32 cellular contexts compared by ENCODE assay signal in genomic region chr13:49439609-49440008, GRCh38. TPM values are rescaled to one million over a fixed set of nuclear protein-coding genes. Genes with fewer than 3 reads are reported as not detected.
"Had no signal": no experiment of that assay in that cellular context is flagged by ENCODE, and none has a peak within 500 bp of the region (broad histone marks: within the 10 kb centered on the region; RNA-seq: fewer than 3 reads in every experiment).

No MANE protein-coding gene starts in this region.

- H3K9me3 ChIP-seq: adrenal gland, body of pancreas, esophagus muscularis mucosa, heart left ventricle, pancreas, prostate gland, uterus had no signal

- H3K27ac Mint-ChIP-seq: activated naive CD4-positive, alpha-beta T cell treated with anti-CD3 and anti-CD28 coated beads for 36 hours; activated naive CD8-positive, alpha-beta T cell treated with anti-CD3 and anti-CD28 coated beads for 36 hours; immature natural killer cell; naive thymus-derived CD4-positive, alpha-beta T cell; stimulated activated effector memory CD8-positive, alpha-beta T cell treated with anti-CD3 and anti-CD28 coated beads, Interleukin-12 subunit alpha, Interleukin-12 subunit beta, amount 100 ng/mL, for 72 hours; stimulated activated naive CD8-positive, alpha-beta T cell treated with anti-CD3 and anti-CD28 coated beads, Interleukin-15, amount 100 ng/mL, for 72 hours; type B pancreatic cell had no signal

- H3K4me3 ChIP-seq: adrenal gland, body of pancreas, esophagus muscularis mucosa, heart left ventricle, pancreas, prostate gland, skin epidermis, uterus had no signal

- DNase-seq: activated CD4-positive, alpha-beta T cell treated with anti-CD3 and anti-CD28 coated beads for 4 hours; activated CD4-positive, alpha-beta T cell treated with anti-CD3 and anti-CD28 coated beads, Interleukin-2, amount 50 U/mL, for 4 hours; activated effector memory CD4-positive, alpha-beta T cell treated with anti-CD3 and anti-CD28 coated beads, Interleukin-2, amount 50 U/mL, for 16 hours; activated naive CD4-positive, alpha-beta T cell treated with anti-CD3 and anti-CD28 coated beads for 36 hours; activated naive CD8-positive, alpha-beta T cell treated with anti-CD3 and anti-CD28 coated beads for 36 hours; adrenal gland; aorta; body of pancreas; dermis blood vessel endothelial cell; effector CD4-positive, alpha-beta T cell; foreskin keratinocyte; heart left ventricle; hypothalamus; immature natural killer cell; kidney; left colon; mammary epithelial cell; naive thymus-derived CD4-positive, alpha-beta T cell; nucleus accumbens; pancreas; retina; stimulated activated CD4-positive, alpha-beta T cell treated with anti-CD3 and anti-CD28 coated beads, Interleukin-4, amount 100 ng/mL, for 24 hours; stimulated activated naive CD8-positive, alpha-beta T cell treated with anti-CD3 and anti-CD28 coated beads, Interleukin-15, amount 100 ng/mL, for 72 hours; substantia nigra; uterus had no signal

- H3K9me3 Mint-ChIP-seq: activated naive CD4-positive, alpha-beta T cell treated with anti-CD3 and anti-CD28 coated beads for 36 hours; activated naive CD8-positive, alpha-beta T cell treated with anti-CD3 and anti-CD28 coated beads for 36 hours; immature natural killer cell; stimulated activated naive CD8-positive, alpha-beta T cell treated with anti-CD3 and anti-CD28 coated beads, Interleukin-15, amount 100 ng/mL, for 72 hours; type B pancreatic cell had no signal

- H3K4me3 Mint-ChIP-seq: activated naive CD4-positive, alpha-beta T cell treated with anti-CD3 and anti-CD28 coated beads for 36 hours; activated naive CD8-positive, alpha-beta T cell treated with anti-CD3 and anti-CD28 coated beads for 36 hours; immature natural killer cell; naive thymus-derived CD4-positive, alpha-beta T cell; stimulated activated effector memory CD8-positive, alpha-beta T cell treated with anti-CD3 and anti-CD28 coated beads, Interleukin-12 subunit alpha, Interleukin-12 subunit beta, amount 100 ng/mL, for 72 hours; stimulated activated naive CD8-positive, alpha-beta T cell treated with anti-CD3 and anti-CD28 coated beads, Interleukin-15, amount 100 ng/mL, for 72 hours; type B pancreatic cell had no signal

- H3K4me1 ChIP-seq: foreskin keratinocyte, prostate gland, uterus had no signal

- ATAC-seq: body of pancreas; foreskin keratinocyte; heart left ventricle; left colon; naive thymus-derived CD4-positive, alpha-beta T cell; pancreas; sciatic nerve; stimulated activated effector memory CD8-positive, alpha-beta T cell treated with anti-CD3 and anti-CD28 coated beads, Interleukin-12 subunit alpha, Interleukin-12 subunit beta, amount 100 ng/mL, for 72 hours; stimulated activated naive CD8-positive, alpha-beta T cell treated with anti-CD3 and anti-CD28 coated beads, Interleukin-15, amount 100 ng/mL, for 72 hours had no signal

- H3K27me3 ChIP-seq: adrenal gland, body of pancreas, esophagus muscularis mucosa, foreskin keratinocyte, heart left ventricle, pancreas, uterus had no signal

- H3K36me3 Mint-ChIP-seq: type B pancreatic cell had no signal

- H3K27ac ChIP-seq: adrenal gland, body of pancreas, esophagus muscularis mucosa, foreskin keratinocyte, heart left ventricle, pancreas, prostate gland, skin epidermis, uterus had no signal

- H3K27me3 Mint-ChIP-seq: activated naive CD8-positive, alpha-beta T cell treated with anti-CD3 and anti-CD28 coated beads for 36 hours; naive thymus-derived CD4-positive, alpha-beta T cell; stimulated activated naive CD8-positive, alpha-beta T cell treated with anti-CD3 and anti-CD28 coated beads, Interleukin-15, amount 100 ng/mL, for 72 hours; type B pancreatic cell had no signal

- H3K36me3 ChIP-seq: adrenal gland, esophagus muscularis mucosa, heart left ventricle, pancreas, prostate gland, uterus had no signal

RNA-seq across cellular contexts. Expression of gene PHF11, which starts 56.1 kb away (rescaled TPM):
- polyA plus RNA-seq: neural cell had no signal
